24 cellular contexts compared by ENCODE assay signal in the genomic region with DNA sequence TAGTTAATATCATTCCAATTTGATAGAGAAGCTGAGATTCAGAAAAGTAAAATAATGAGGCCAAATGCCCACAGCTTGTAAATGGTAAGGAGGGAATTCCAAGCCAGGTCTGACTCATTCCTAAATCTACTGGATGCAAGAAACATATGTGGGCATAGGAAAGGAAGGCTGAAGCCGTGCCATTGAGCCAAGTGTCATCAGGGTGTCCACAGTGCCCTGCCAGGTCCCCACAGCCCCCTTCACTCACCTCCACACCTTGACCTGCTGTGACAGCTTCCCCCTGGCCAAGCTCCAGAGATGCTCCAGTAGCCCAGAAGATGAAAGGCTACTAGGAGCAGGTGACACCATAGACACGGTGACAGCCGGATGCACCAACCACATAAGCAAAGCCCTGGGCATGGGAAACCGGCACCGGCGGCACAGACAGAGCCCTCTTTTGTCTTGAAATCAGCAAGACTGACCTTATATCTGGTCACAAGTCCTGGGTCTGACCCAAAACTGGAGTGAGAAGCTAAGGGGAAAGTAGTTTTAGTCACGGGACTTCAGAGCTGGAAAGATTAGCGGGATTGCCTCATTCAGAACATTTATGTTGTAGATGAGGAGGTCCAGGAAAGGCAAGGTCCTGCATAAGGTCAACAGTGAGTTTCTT. TPM values are rescaled to one million over a fixed set of nuclear protein-coding genes. Genes with fewer than 3 reads are reported as not detected.
"Had no signal": no experiment of that assay in that cellular context is flagged by ENCODE, and none has a peak within 500 bp of the region (broad histone marks: within the 10 kb centered on the region; RNA-seq: fewer than 3 reads in every experiment).

No MANE protein-coding gene starts in this region.

- H3K27ac Mint-ChIP-seq: activated CD4-positive, alpha-beta memory T cell treated with anti-CD3 and anti-CD28 coated beads, Interleukin-2, amount 10 ng/mL, durations not matched to agents 7 days and 5 days; activated CD4-positive, alpha-beta T cell treated with anti-CD3 and anti-CD28 coated beads, Interleukin-2, amount 10 ng/mL, durations not matched to agents 7 days and 5 days; activated T-helper 2 cell treated with anti-CD3 and anti-CD28 coated beads, Interferon-gamma antibody, Interleukin-2, Interleukin-4, amounts not matched to agents 10 μg/mL and 5 μg/mL and 100 μg/mL, durations not matched to agents 14 hours and 24 hours and 36 hours; endodermal cell; natural killer cell treated with Interleukin-12 subunit alpha and Interleukin-12 subunit beta and Interleukin-15 and Interleukin-18, amount 100 ng/mL, for 72 hours; WTC11 had no signal

- H3K9me3 ChIP-seq: esophagus muscularis mucosa, left lung, lower lobe of right lung, mucosa of descending colon, spleen, upper lobe of left lung, vagina had no signal

- H3K27me3 ChIP-seq: cardiac muscle cell, left lung, upper lobe of left lung, vagina had no signal

- H3K4me3 ChIP-seq: cardiac muscle cell, esophagus muscularis mucosa, left lung, lower lobe of right lung, mucosa of descending colon, spleen, upper lobe of left lung, vagina had no signal

- H3K36me3 Mint-ChIP-seq: activated naive CD8-positive, alpha-beta T cell; natural killer cell treated with Interleukin-12 subunit alpha and Interleukin-12 subunit beta and Interleukin-15 and Interleukin-18, amount 100 ng/mL, for 72 hours; WTC11 had no signal

- H3K4me3 Mint-ChIP-seq: activated CD4-positive, alpha-beta memory T cell treated with anti-CD3 and anti-CD28 coated beads, Interleukin-2, amount 10 ng/mL, durations not matched to agents 7 days and 5 days; activated CD4-positive, alpha-beta T cell treated with anti-CD3 and anti-CD28 coated beads, Interleukin-2, amount 10 ng/mL, durations not matched to agents 7 days and 5 days; activated naive CD8-positive, alpha-beta T cell; activated T-cell treated with anti-CD3 and anti-CD28 coated beads, Interleukin-2, amount 50 U/mL, for 4 hours; endodermal cell; natural killer cell treated with Interleukin-12 subunit alpha and Interleukin-12 subunit beta and Interleukin-15 and Interleukin-18, amount 100 ng/mL, for 72 hours; stimulated activated naive CD8-positive, alpha-beta T cell treated with anti-CD3 and anti-CD28 coated beads, Interleukin-15, Interleukin-2, amounts not matched to agents 100 ng/mL and 50 ng/mL, for 24 hours; T-helper 17 cell; WTC11 had no signal

- H3K27ac ChIP-seq: cardiac muscle cell, esophagus muscularis mucosa, left lung, lower lobe of right lung, spleen, upper lobe of left lung, vagina had no signal

- H3K27me3 Mint-ChIP-seq: activated naive CD8-positive, alpha-beta T cell; stimulated activated naive CD8-positive, alpha-beta T cell treated with anti-CD3 and anti-CD28 coated beads, Interleukin-15, Interleukin-2, amounts not matched to agents 100 ng/mL and 50 ng/mL, for 24 hours had no signal

- ATAC-seq: activated T-cell treated with anti-CD3 and anti-CD28 coated beads, Interleukin-2, amount 50 U/mL, for 4 hours; left lung; lower lobe of right lung; mucosa of descending colon; natural killer cell treated with Interleukin-12 subunit alpha and Interleukin-12 subunit beta and Interleukin-15 and Interleukin-18, amount 100 ng/mL, for 72 hours; right cardiac atrium; T-helper 17 cell; WTC11 had no signal

- H3K9me3 Mint-ChIP-seq: activated CD4-positive, alpha-beta memory T cell treated with anti-CD3 and anti-CD28 coated beads, Interleukin-2, amount 10 ng/mL, durations not matched to agents 7 days and 5 days; activated CD4-positive, alpha-beta T cell treated with anti-CD3 and anti-CD28 coated beads, Interleukin-2, amount 10 ng/mL, durations not matched to agents 7 days and 5 days; activated T-helper 2 cell treated with anti-CD3 and anti-CD28 coated beads, Interferon-gamma antibody, Interleukin-2, Interleukin-4, amounts not matched to agents 10 μg/mL and 5 μg/mL and 100 μg/mL, durations not matched to agents 14 hours and 24 hours and 36 hours; endodermal cell; natural killer cell treated with Interleukin-12 subunit alpha and Interleukin-12 subunit beta and Interleukin-15 and Interleukin-18, amount 100 ng/mL, for 72 hours; stimulated activated naive CD8-positive, alpha-beta T cell treated with anti-CD3 and anti-CD28 coated beads, Interleukin-15, Interleukin-2, amounts not matched to agents 100 ng/mL and 50 ng/mL, for 24 hours had no signal

- DNase-seq: activated CD4-positive, alpha-beta memory T cell treated with anti-CD3 and anti-CD28 coated beads, Interleukin-2, amount 10 ng/mL, durations not matched to agents 7 days and 5 days; activated CD4-positive, alpha-beta T cell treated with anti-CD3 and anti-CD28 coated beads for 1 hour; activated CD4-positive, alpha-beta T cell treated with anti-CD3 and anti-CD28 coated beads, Interleukin-2, amount 10 ng/mL, durations not matched to agents 7 days and 5 days; activated CD8-positive, alpha-beta memory T cell treated with anti-CD3 and anti-CD28 coated beads, Interleukin-2, amount 50 U/mL, for 48 hours; activated T-cell treated with anti-CD3 and anti-CD28 coated beads, Interleukin-2, amount 50 U/mL, for 4 hours; anterior cingulate cortex; endodermal cell; kidney glomerular epithelial cell; left lung; lower lobe of right lung; mucosa of descending colon; posterior cingulate gyrus; right cardiac atrium; spleen; T-helper 17 cell had no signal

- H3K4me1 ChIP-seq: esophagus muscularis mucosa, left lung, lower lobe of right lung, upper lobe of left lung had no signal

- H3K36me3 ChIP-seq: cardiac muscle cell, esophagus muscularis mucosa, left lung, lower lobe of right lung, spleen, upper lobe of left lung, vagina had no signal

RNA-seq across cellular contexts. Expression of a gene that starts 20.1 kb away (rescaled TPM):
- total RNA-seq: activated CD4-positive, alpha-beta memory T cell treated with anti-CD3 and anti-CD28 coated beads, Interleukin-2, amount 10 ng/mL, durations not matched to agents 7 days and 5 days; activated CD4-positive, alpha-beta T cell treated with anti-CD3 and anti-CD28 coated beads, Interleukin-2, amount 10 ng/mL, durations not matched to agents 7 days and 5 days; activated T-cell treated with anti-CD3 and anti-CD28 coated beads, Interleukin-2, amount 50 U/mL, for 4 hours; esophagus muscularis mucosa; mucosa of descending colon; natural killer cell treated with Interleukin-12 subunit alpha and Interleukin-12 subunit beta and Interleukin-15 and Interleukin-18, amount 100 ng/mL, for 72 hours; T-helper 17 cell had no signal
